In the genomic region with DNA sequence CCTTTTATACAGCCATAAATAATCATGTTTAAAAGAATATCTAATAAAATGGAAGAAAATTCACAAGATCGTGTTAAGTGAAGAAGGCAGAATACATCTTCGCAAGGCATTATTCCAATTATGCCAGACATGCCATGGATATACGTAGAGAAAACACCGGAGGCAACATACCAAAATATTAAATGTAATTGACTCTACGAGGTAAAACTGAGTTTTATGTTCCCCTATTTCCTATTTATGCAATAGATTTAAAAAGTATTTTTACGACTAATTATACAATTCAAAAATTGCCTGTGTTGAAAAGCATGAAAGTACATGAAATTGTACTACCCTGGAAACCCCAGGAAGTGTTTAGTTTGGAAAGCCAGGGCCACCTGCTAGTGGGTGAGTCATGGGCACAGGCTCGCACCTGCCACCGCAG, we compare ENCODE assay signal across 9 cellular contexts. TPM values are rescaled to one million over a fixed set of nuclear protein-coding genes. Genes with fewer than 3 reads are reported as not detected.
DNase-seq lines count a peak whose midpoint lies in the region; ATAC-seq and TF ChIP-seq lines count a peak whose summit lies in the region.
"Had no signal": no experiment of that assay in that cellular context is flagged by ENCODE, and none has a peak within 500 bp of the region (broad histone marks: within the 10 kb centered on the region; RNA-seq: fewer than 3 reads in every experiment).

No MANE protein-coding gene starts in this region.

- H3K4me3 Mint-ChIP-seq in CD4-positive, alpha-beta T cell, result peak overlapping the region; percentile 99

- peaks cover 30% of the 10 kb centered on the region for H3K36me3 Mint-ChIP-seq in CD4-positive, alpha-beta T cell (ENCODE audit: low read depth)

- no peaks in the 10 kb centered on the region for H3K9me3 ChIP-seq in CD4-positive, alpha-beta T cell (ENCODE audit: control insufficient read depth, low read length)
- H3K9me3 ChIP-seq in right lobe of liver, result no peaks in the 10 kb centered on the region
- no peaks in the 10 kb centered on the region for H3K9me3 ChIP-seq in upper lobe of right lung

- peaks cover 0 to 21% (median 11%) of the 10 kb centered on the region in 4 donors for H3K4me1 ChIP-seq in right lobe of liver
- H3K4me1 ChIP-seq in upper lobe of right lung, result peaks cover 21% of the 10 kb centered on the region

- H3K27me3 Mint-ChIP-seq in CD4-positive, alpha-beta T cell, result no peaks in the 10 kb centered on the region

- peak overlapping the region; percentile 80 for H3K27ac ChIP-seq in CD4-positive, alpha-beta T cell (ENCODE audit: low read depth, low read length)
- H3K27ac ChIP-seq in HL-60 (replicated peaks) (peak overlapping the region; percentile 100), angular gyrus (ENCODE audit: low read depth, low read length) (peak overlapping the region; percentile 94), right lobe of liver (peak overlapping the region; percentile 85 to 98 (median 96)), upper lobe of right lung (peak overlapping the region; percentile 99)

- CTCF ChIA-PET in CD4-positive, alpha-beta T cell (lab: Charles Lee), result interaction anchor here (1.6 to 4.8 kb wide), 2 partner anchors 10 to 38 kb away, joined by 6 to 20 read pairs; a partner anchor contains a TSS

- peak overlapping the region; percentile 96 for H3K27ac Mint-ChIP-seq in CD4-positive, alpha-beta T cell

- no peaks in the 10 kb centered on the region for H3K9me3 Mint-ChIP-seq in CD4-positive, alpha-beta T cell

- peaks cover 55% of the 10 kb centered on the region for H3K4me1 Mint-ChIP-seq in CD4-positive, alpha-beta T cell (ENCODE audit: low read depth)

- 33% methylated on average over 7 of the region's 8 CpGs for WGBS in right lobe of liver (ENCODE audit: insufficient coverage, low coverage, low lambda C conversion rate, missing lambda C conversion rate)

- DNase-seq in CD4-positive, alpha-beta T cell, result no peak
- DNase-seq in HL-60 (ENCODE audit: low read depth in 1 of 2, low spot score in 1 of 2) (no peak), right lobe of liver (no peak), upper lobe of right lung (no peak), ACHN (no peak), NOMO-1 treated with DMSO at 0.1 percent for 48 hours (lab: John Stamatoyannopoulos, UW; ENCODE audit: unreplicated experiment) (no peak), SIG-M5 treated with dmso at 0.1 percent for 504 hours (lab: John Stamatoyannopoulos, UW; ENCODE audit: unreplicated experiment) (no peak)

- intact Hi-C loops in CD4-positive, alpha-beta T cell (cut with DNase I, micrococcal nuclease), result loop anchor here (1.0 to 10.0 kb wide), 5 partner anchors 10 to 653 kb away; partner anchors contain the start of genes ACTR3C (in 1 of the 2) and LRRC61 (in 1 of the 2)
- intact Hi-C loops in right lobe of liver (cut with DNase I) (no loop called here), upper lobe of right lung (cut with DNase I) (no loop called here)

- H3K4me3 ChIP-seq in HL-60 (replicated peaks; ENCODE audit: insufficient read depth, low read length) (no peak overlapping the region; the same call in 1 of the 2 replicates), right lobe of liver (peak overlapping the region; percentile 95 to 99 (median 97)), upper lobe of right lung (peak overlapping the region; percentile 85)

- POLR2A ChIA-PET in CD4-positive, alpha-beta T cell (lab: Charles Lee), result interaction anchor here (0.7 to 7.1 kb wide), 9 partner anchors 10 to 529 kb away, joined by 3 to 76 read pairs (median 4); partner anchors contain the start of gene ZNF862

- ATAC-seq in CD4-positive, alpha-beta T cell (ENCODE audit: poor library complexity), result peak; percentile 64
- peak; percentile 70 to 77 (median 74) for ATAC-seq in right lobe of liver
- peak; percentile 66 for ATAC-seq in upper lobe of right lung

- no peak for TF ChIP-seq POLR2A in right lobe of liver (IDR thresholded peaks at IDR 0.05)

- in situ Hi-C loops in ACHN (cut with HindIII; ENCODE audit: low pct_ligation_motif_present, low pct_unique_long_range_greater_than_20kb, low sequenced_read_pairs), result no loop called here

- H3K27me3 ChIP-seq in CD4-positive, alpha-beta T cell (ENCODE audit: control insufficient read depth, insufficient read depth, low read length), result no peaks in the 10 kb centered on the region
- H3K27me3 ChIP-seq in HL-60 (ENCODE audit: insufficient read depth, poor library complexity, severe bottlenecking), result no peaks in the 10 kb centered on the region
- no peaks in the 10 kb centered on the region for H3K27me3 ChIP-seq in right lobe of liver
- H3K27me3 ChIP-seq in upper lobe of right lung, result no peaks in the 10 kb centered on the region

- H3K36me3 ChIP-seq in right lobe of liver (peaks cover 0 to 10% (median 4%) of the 10 kb centered on the region in 4 donors), upper lobe of right lung (peaks cover 23% of the 10 kb centered on the region)

- no peak for TF ChIP-seq CTCF in CD4-positive, alpha-beta T cell (IDR thresholded peaks at IDR 0.05)
- no peak for TF ChIP-seq CTCF in HL-60 (IDR thresholded peaks at IDR 0.05; ENCODE audit: insufficient read depth, low read length)
- TF ChIP-seq CTCF in right lobe of liver (IDR thresholded peaks at IDR 0.05), result no peak
- TF ChIP-seq CTCF in upper lobe of right lung (IDR thresholded peaks at IDR 0.05), result no peak

RNA-seq across cellular contexts. Expression of gene REPIN1, which starts 0.9 kb away (rescaled TPM):
- total RNA-seq in CD4-positive, alpha-beta T cell, result 10 to 100 TPM; 58.2 to 59.8 TPM
- total RNA-seq in right lobe of liver, result 100 to 1,000 TPM in 2 of 6 experiments, 10 to 100 TPM in 4; 56.2 to 133 (median 73.5) TPM
- 93.7 TPM for total RNA-seq in upper lobe of right lung

RNA-seq across cellular contexts. Expression of gene ZNF775, which starts 11.4 kb away (rescaled TPM):
- under 1 TPM; 0.38 to 0.45 TPM for total RNA-seq in CD4-positive, alpha-beta T cell
- 1 to 10 TPM in 3 of 6 experiments, under 1 TPM in 3; 0.44 to 1.6 (median 0.96) TPM for total RNA-seq in right lobe of liver
- total RNA-seq in upper lobe of right lung, result 4.4 TPM

RNA-seq across cellular contexts. Expression of gene RARRES2, which starts 26.3 kb away (rescaled TPM):
- total RNA-seq in CD4-positive, alpha-beta T cell, result not detected
- total RNA-seq in right lobe of liver (100 to 1,000 TPM; 552 to 948 (median 788) TPM), upper lobe of right lung (259 TPM)
- total RNA-seq: SK-MEL-5 had no signal

RNA-seq across cellular contexts. Expression of gene ACTR3C, which starts 44.3 kb away (rescaled TPM):
- 1 to 10 TPM; 1.9 to 3.4 TPM for total RNA-seq in CD4-positive, alpha-beta T cell
- total RNA-seq in right lobe of liver (10 to 100 TPM; 30.0 to 36.5 (median 32.7) TPM), upper lobe of right lung (20.1 TPM)
- total RNA-seq: SK-MEL-5 had no signal

RNA-seq across cellular contexts. Expression of gene LRRC61, which starts 44.5 kb away (rescaled TPM):
- 1 to 10 TPM; 3.1 to 5.0 TPM for total RNA-seq in CD4-positive, alpha-beta T cell
- total RNA-seq in right lobe of liver, result 10 to 100 TPM; 13.0 to 33.0 (median 19.1) TPM
- total RNA-seq in upper lobe of right lung, result 10.2 TPM
- total RNA-seq: SK-MEL-5 had no signal

Comparison
In these comparisons a context has a peak if more than half of its experiments do, and no peak if none do; other contexts are left out.
1. RNA of gene RARRES2, which starts 26.3 kb away (total RNA-seq): 552 to 948 TPM in right lobe of liver and 259 TPM in upper lobe of right lung (single experiment); not detected in CD4-positive, alpha-beta T cell; every median in the first group is over 100 times any median in the second.
2. intact Hi-C loops: an anchor here in CD4-positive, alpha-beta T cell (1.0 to 10.0 kb wide); none called in right lobe of liver and upper lobe of right lung.
3. Peak in every context shown above with its lines, with median percentiles within 50 percentile points of each other: ATAC-seq and H3K27ac ChIP-seq.